9 cellular contexts compared by ENCODE assay signal in genomic region chr5:103562453-103563157, GRCh38.
DNase-seq lines count a peak whose midpoint lies in the region; ATAC-seq lines count a peak whose summit lies in the region.
"Had no signal": no experiment of that assay in that cellular context is flagged by ENCODE, and none has a peak within 500 bp of the region (broad histone marks: within the 10 kb centered on the region; RNA-seq: fewer than 3 reads in every experiment).

NUDT12 (minus strand) TSS chr5:103562789; CDS start chr5:103560248, 2,541 bp downstream.

- peak; percentile 69 for DNase-seq in NCI-H2107 treated with DMSO at 0.1 percent for 48 hours (lab: John Stamatoyannopoulos, UW; ENCODE audit: unreplicated experiment)
- DNase-seq in NCI-H2107 (lab: John Stamatoyannopoulos, UW), result no peak
- peak; percentile 54 to 79 for DNase-seq in NCI-H2081 (lab: John Stamatoyannopoulos, UW)
- peak; percentile 77 for DNase-seq in kidney glomerular epithelial cell (lab: John Stamatoyannopoulos, UW)
- DNase-seq in stimulated activated CD4-positive, alpha-beta T cell treated with anti-CD3 and anti-CD28 coated beads, Interleukin-12 subunit alpha, Interleukin-12 subunit beta, amount 100 ng/mL, for 4 hours, result peak; percentile 40

- peak within 1 kb of the TSS; percentile 91 for H3K27ac ChIP-seq in cingulate gyrus (ENCODE audit: low read depth, low read length)
- H3K27ac ChIP-seq: 22Rv1 had no signal

- ATAC-seq in HG02943 (IDR thresholded peaks at IDR 0.05; ENCODE audit: low read depth, unreplicated experiment), result peak; percentile 90
- peak; percentile 80 to 89 for ATAC-seq in activated CD4-positive, CD25-positive, alpha-beta regulatory T cell treated with anti-CD3 and anti-CD28 coated beads, Interleukin-2, amount 50 U/mL, for 24 hours
